ENCODE assay signal across 2 cellular contexts in the genomic region with DNA sequence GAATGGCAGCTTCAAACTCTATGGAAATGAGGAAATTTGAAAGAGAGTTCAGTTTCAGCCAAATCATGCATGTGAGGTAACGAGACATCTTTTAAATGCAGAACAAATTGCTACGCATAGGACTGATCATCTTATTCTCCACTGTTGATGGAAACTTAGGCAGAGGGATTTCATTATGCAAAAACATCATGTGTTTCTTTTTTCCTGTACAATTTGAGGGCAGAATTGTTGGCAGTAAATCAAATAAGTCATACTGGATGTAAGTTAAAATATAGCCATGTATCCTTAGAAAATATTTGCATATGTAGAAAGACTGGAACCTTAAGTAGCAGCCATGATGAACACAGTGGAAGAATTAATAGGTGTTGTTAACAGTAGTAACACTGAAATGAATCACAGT.
TF ChIP-seq lines count a peak whose summit lies in the region.

No MANE protein-coding gene starts in this region.

TF ChIP-seq in A549, 52 proteins besides CTCF, POLR2A, EP300 and RAD21 (continued from another document):
- TF ChIP-seq REST (IDR thresholded peaks at IDR 0.05) (no peak), MYC (IDR thresholded peaks at IDR 0.05; ENCODE audit: borderline replicate concordance, low read length) (no peak), CHD2 (IDR thresholded peaks at IDR 0.05; ENCODE audit: low read length, partially characterized antibody) (no peak), HES2 (IDR thresholded peaks at IDR 0.05) (no peak), BCL3 (IDR thresholded peaks at IDR 0.05) (no peak), CHD4 (IDR thresholded peaks at IDR 0.05; ENCODE audit: borderline replicate concordance) (no peak), POLR2AphosphoS2 (conservative IDR thresholded peaks at IDR 0.05; ENCODE audit: low read length) (no peak), SREBF2 (IDR thresholded peaks at IDR 0.05) (no peak), RNF2 (IDR thresholded peaks at IDR 0.05; ENCODE audit: borderline replicate concordance, low read depth) (no peak), JUN (IDR thresholded peaks at IDR 0.05) (no peak), FOXS1 (CRISPR knock-in tag; IDR thresholded peaks at IDR 0.05) (no peak)

TF ChIP-seq in IMR-90, 13 proteins besides CTCF, POLR2A, EP300 and RAD21 (continued from another document):
- TF ChIP-seq CEBPB (IDR thresholded peaks at IDR 0.05; ENCODE audit: low read depth, low read length) (no peak), MAZ (IDR thresholded peaks at IDR 0.05; ENCODE audit: borderline replicate concordance, low read depth, low read length) (no peak), FOS (IDR thresholded peaks at IDR 0.05; ENCODE audit: low read depth, low read length) (no peak)
TF ChIP-seq in IMR-90: peak in this region for 0.
